Comparison of ENCODE assay signal across 24 cellular contexts in the genomic region with DNA sequence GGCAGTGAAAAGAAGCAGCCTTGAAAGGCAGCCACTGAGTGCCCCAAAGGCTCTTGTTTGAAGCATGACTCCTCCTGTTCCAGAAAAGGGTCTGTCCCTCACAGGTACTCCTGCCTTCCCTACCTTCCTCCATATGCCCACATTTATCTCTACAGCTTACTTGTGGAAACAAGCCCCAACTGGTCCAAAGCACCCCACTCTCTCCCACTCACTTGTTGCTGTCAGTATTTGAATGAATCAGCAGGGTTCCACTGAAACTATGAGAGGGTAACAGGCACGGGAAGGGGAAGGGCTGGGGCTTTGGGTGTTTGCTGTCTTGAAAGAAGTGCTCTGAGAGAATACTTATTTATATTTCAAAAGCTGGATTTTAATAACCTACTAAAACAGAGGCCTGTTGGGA. TPM values are rescaled to one million over a fixed set of nuclear protein-coding genes. Genes with fewer than 3 reads are reported as not detected.
DNase-seq lines count a peak whose midpoint lies in the region; ATAC-seq lines count a peak whose summit lies in the region.
"Had no signal": no experiment of that assay in that cellular context is flagged by ENCODE, and none has a peak within 500 bp of the region (broad histone marks: within the 10 kb centered on the region; RNA-seq: fewer than 3 reads in every experiment).

No MANE protein-coding gene starts in this region.

- H3K4me3 Mint-ChIP-seq in activated naive CD8-positive, alpha-beta T cell treated with anti-CD3 and anti-CD28 coated beads for 36 hours = no peak overlapping the region
- no peak overlapping the region for H3K4me3 Mint-ChIP-seq in activated naive CD8-positive, alpha-beta T cell treated with anti-CD3 and anti-CD28 coated beads, Interleukin-2, amount 50 U/mL, for 24 hours
- no peak overlapping the region for H3K4me3 Mint-ChIP-seq in activated T-helper 17 cell treated with anti-CD3 and anti-CD28 coated beads, Interleukin-2, amount 50 U/mL, for 72 hours
- H3K4me3 Mint-ChIP-seq: effector memory CD8-positive, alpha-beta T cell; IgD-negative memory B cell; mesothelial cell of epicardium; naive thymus-derived CD8-positive, alpha-beta T cell had no signal

- ATAC-seq in activated naive CD8-positive, alpha-beta T cell treated with anti-CD3 and anti-CD28 coated beads, Interleukin-2, amount 50 U/mL, for 24 hours = no peak
- peak; percentile 66 for ATAC-seq in GM21723 (IDR thresholded peaks at IDR 0.05; ENCODE audit: unreplicated experiment)
- ATAC-seq in activated T-helper 17 cell treated with anti-CD3 and anti-CD28 coated beads, Interleukin-2, amount 50 U/mL, for 72 hours (replicated peaks) = peak; percentile 53
- ATAC-seq: effector memory CD8-positive, alpha-beta T cell; left lung; naive thymus-derived CD8-positive, alpha-beta T cell had no signal

- no peaks in the 10 kb centered on the region for H3K27me3 Mint-ChIP-seq in activated naive CD8-positive, alpha-beta T cell treated with anti-CD3 and anti-CD28 coated beads for 36 hours
- peaks cover 8% of the 10 kb centered on the region for H3K27me3 Mint-ChIP-seq in activated naive CD8-positive, alpha-beta T cell treated with anti-CD3 and anti-CD28 coated beads, Interleukin-2, amount 50 U/mL, for 24 hours
- H3K27me3 Mint-ChIP-seq in activated T-helper 17 cell treated with anti-CD3 and anti-CD28 coated beads, Interleukin-2, amount 50 U/mL, for 72 hours = no peaks in the 10 kb centered on the region

- peak overlapping the region; percentile 29 for H3K27ac Mint-ChIP-seq in activated naive CD8-positive, alpha-beta T cell treated with anti-CD3 and anti-CD28 coated beads for 36 hours
- no peak overlapping the region for H3K27ac Mint-ChIP-seq in activated naive CD8-positive, alpha-beta T cell treated with anti-CD3 and anti-CD28 coated beads, Interleukin-2, amount 50 U/mL, for 24 hours
- H3K27ac Mint-ChIP-seq in activated T-helper 17 cell treated with anti-CD3 and anti-CD28 coated beads, Interleukin-2, amount 50 U/mL, for 72 hours = no peak overlapping the region
- H3K27ac Mint-ChIP-seq: effector memory CD8-positive, alpha-beta T cell; IgD-negative memory B cell; mesothelial cell of epicardium had no signal

- H3K4me1 Mint-ChIP-seq in activated naive CD8-positive, alpha-beta T cell treated with anti-CD3 and anti-CD28 coated beads for 36 hours = no peaks in the 10 kb centered on the region
- H3K4me1 Mint-ChIP-seq in activated naive CD8-positive, alpha-beta T cell treated with anti-CD3 and anti-CD28 coated beads, Interleukin-2, amount 50 U/mL, for 24 hours = no peaks in the 10 kb centered on the region
- no peaks in the 10 kb centered on the region for H3K4me1 Mint-ChIP-seq in activated T-helper 17 cell treated with anti-CD3 and anti-CD28 coated beads, Interleukin-2, amount 50 U/mL, for 72 hours
- H3K4me1 Mint-ChIP-seq: IgD-negative memory B cell, mesothelial cell of epicardium had no signal

- peaks cover 5% of the 10 kb centered on the region for H3K36me3 Mint-ChIP-seq in activated naive CD8-positive, alpha-beta T cell treated with anti-CD3 and anti-CD28 coated beads for 36 hours
- peaks cover 2% of the 10 kb centered on the region for H3K36me3 Mint-ChIP-seq in activated naive CD8-positive, alpha-beta T cell treated with anti-CD3 and anti-CD28 coated beads, Interleukin-2, amount 50 U/mL, for 24 hours (ENCODE audit: low read depth)
- H3K36me3 Mint-ChIP-seq in activated T-helper 17 cell treated with anti-CD3 and anti-CD28 coated beads, Interleukin-2, amount 50 U/mL, for 72 hours (ENCODE audit: low read depth) = no peaks in the 10 kb centered on the region
- H3K36me3 Mint-ChIP-seq: IgD-negative memory B cell had no signal

- in situ Hi-C loops in G401 (cut with HindIII; ENCODE audit: low sequenced_read_pairs) = no loop called here

- DNase-seq in activated naive CD8-positive, alpha-beta T cell treated with anti-CD3 and anti-CD28 coated beads for 36 hours = no peak
- no peak for DNase-seq in activated naive CD8-positive, alpha-beta T cell treated with anti-CD3 and anti-CD28 coated beads, Interleukin-2, amount 50 U/mL, for 24 hours
- DNase-seq in H4 (ENCODE audit: low spot score) = no peak
- no peak for DNase-seq in iPS-NIHi11 (ENCODE audit: low spot score)
- DNase-seq in G401 (ENCODE audit: low spot score) = no peak
- DNase-seq: activated CD8-positive, alpha-beta memory T cell treated with anti-CD3 and anti-CD28 coated beads, Interleukin-2, amount 50 U/mL, for 4 hours; adrenal gland; brain microvascular endothelial cell; effector memory CD8-positive, alpha-beta T cell; hippocampal formation; left lung; naive thymus-derived CD8-positive, alpha-beta T cell; NCI-H1105 treated with DMSO at 0.1 percent for 48 hours; NCI-H2029; NCI-H226; occipital lobe; stimulated activated CD4-positive, alpha-beta T cell treated with anti-CD3 and anti-CD28 coated beads, Interleukin-1b, Interleukin-23, amount 100 ng/mL, for 48 hours; testis; uterus had no signal

- peaks cover 12% of the 10 kb centered on the region for H3K9me3 Mint-ChIP-seq in activated naive CD8-positive, alpha-beta T cell treated with anti-CD3 and anti-CD28 coated beads for 36 hours
- H3K9me3 Mint-ChIP-seq in activated naive CD8-positive, alpha-beta T cell treated with anti-CD3 and anti-CD28 coated beads, Interleukin-2, amount 50 U/mL, for 24 hours = peaks cover 12% of the 10 kb centered on the region
- H3K9me3 Mint-ChIP-seq in activated T-helper 17 cell treated with anti-CD3 and anti-CD28 coated beads, Interleukin-2, amount 50 U/mL, for 72 hours = no peaks in the 10 kb centered on the region

RNA-seq across cellular contexts. Expression of a gene that starts 34.9 kb away (rescaled TPM):
- not detected for total RNA-seq in activated naive CD8-positive, alpha-beta T cell treated with anti-CD3 and anti-CD28 coated beads for 36 hours
- total RNA-seq in activated T-helper 17 cell treated with anti-CD3 and anti-CD28 coated beads, Interleukin-2, amount 50 U/mL, for 72 hours = not detected
- total RNA-seq in H4 (2014; rRNA removed; shearing (Covaris generic)) = not detected in 2 replicates
- total RNA-seq in G401 (2014; rRNA removed; shearing (Covaris generic)) = 0.31 TPM in 1 of 2 replicates, not detected in the other
- total RNA-seq: naive thymus-derived CD8-positive, alpha-beta T cell; T-helper 1 cell treated with Interleukin-12 subunit alpha and Interleukin-12 subunit beta and Interleukin-4 antibody, amounts not matched to agents 30 ng/mL and 1 ng/mL, for 36 hours had no signal

RNA-seq across cellular contexts. Expression of a gene that starts 55.5 kb away (rescaled TPM):
- not detected for total RNA-seq in activated naive CD8-positive, alpha-beta T cell treated with anti-CD3 and anti-CD28 coated beads for 36 hours
- total RNA-seq in activated T-helper 17 cell treated with anti-CD3 and anti-CD28 coated beads, Interleukin-2, amount 50 U/mL, for 72 hours = not detected
- total RNA-seq in H4 (2014; rRNA removed; shearing (Covaris generic)) = 2.5 and 3.6 TPM in 2 replicates
- total RNA-seq in G401 (2014; rRNA removed; shearing (Covaris generic)) = 0.31 and 0.64 TPM in 2 replicates
- total RNA-seq: naive thymus-derived CD8-positive, alpha-beta T cell; T-helper 1 cell treated with Interleukin-12 subunit alpha and Interleukin-12 subunit beta and Interleukin-4 antibody, amounts not matched to agents 30 ng/mL and 1 ng/mL, for 36 hours had no signal
